Comparison of ENCODE assay signal across 9 cellular contexts in the genomic region with DNA sequence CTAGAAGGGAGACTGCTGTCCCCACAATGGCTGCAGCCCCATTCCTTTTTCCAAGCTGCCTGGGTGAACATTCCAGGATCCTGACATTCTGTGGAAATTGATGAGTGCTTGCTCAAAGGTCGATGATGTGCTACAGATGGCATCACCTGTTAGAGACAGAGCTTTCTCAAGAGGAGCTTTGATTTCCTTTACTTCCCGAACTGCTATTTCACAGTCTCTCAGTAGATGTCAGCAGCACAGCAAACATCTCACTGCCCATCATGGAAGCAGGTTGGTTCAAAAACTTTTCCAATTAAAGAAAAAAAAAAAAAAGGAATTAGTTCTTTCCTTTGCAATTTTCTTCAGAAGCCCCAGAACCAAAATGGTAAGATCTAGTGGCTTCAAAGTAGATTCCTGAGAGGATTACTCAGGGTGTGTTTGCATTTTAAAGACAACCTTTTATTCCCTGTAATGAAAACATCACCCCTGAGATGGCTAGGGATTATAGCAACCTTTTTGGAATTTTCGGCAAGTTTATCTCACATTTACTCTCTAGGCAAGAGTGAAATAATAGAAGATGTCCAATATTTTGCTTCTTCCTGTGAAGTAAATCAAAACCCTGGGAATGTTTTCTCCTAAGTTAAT.
A peak's percentile ranks its signal among the peaks of the same experiment; 100 is the strongest.
DNase-seq lines count a peak whose midpoint lies in the region; ATAC-seq, FAIRE-seq and TF ChIP-seq lines count a peak whose summit lies in the region.
"Had no signal": no experiment of that assay in that cellular context is flagged by ENCODE, and none has a peak within 500 bp of the region (broad histone marks: within the 10 kb centered on the region; RNA-seq: fewer than 3 reads in every experiment).

No MANE protein-coding gene starts in this region.

- no peak overlapping the region for H3K4me3 ChIP-seq in KMS-11 (IDR thresholded peaks at IDR 0.05; ENCODE audit: insufficient read depth, low read depth, low read length)
- H3K4me3 ChIP-seq in choroid plexus epithelial cell (ENCODE audit: low read depth, low read length), result no peak overlapping the region

- H3K79me2 ChIP-seq in KMS-11 (ENCODE audit: insufficient read depth, low read depth), result no peaks in the 10 kb centered on the region

- no peaks in the 10 kb centered on the region for H3K36me3 ChIP-seq in KMS-11 (ENCODE audit: insufficient read depth)

- no peaks in the 10 kb centered on the region for H3K4me1 ChIP-seq in KMS-11 (ENCODE audit: low read depth, poor library complexity, severe bottlenecking)

- H3K9ac ChIP-seq in KMS-11, result no peak overlapping the region

- no peak overlapping the region for H3K4me2 ChIP-seq in KMS-11

- no peak overlapping the region for H3K27ac ChIP-seq in KMS-11

- DNase-seq in D721Med (ENCODE audit: insufficient read length, low spot score), result no peak
- DNase-seq in choroid plexus epithelial cell (ENCODE audit: low read depth), result peak; percentile 76
- peak; percentile 77 for DNase-seq in medulla oblongata (ENCODE audit: extremely low spot score)
- DNase-seq in islet precursor cell, result no peak

- ATAC-seq in GM18511 (IDR thresholded peaks at IDR 0.05; ENCODE audit: unreplicated experiment) (no peak), HG03025 (IDR thresholded peaks at IDR 0.05; ENCODE audit: low FRiP score, unreplicated experiment) (no peak), HG02623 (IDR thresholded peaks at IDR 0.05; ENCODE audit: unreplicated experiment) (no peak)

- TF ChIP-seq CTCF in D721Med (IDR thresholded peaks at IDR 0.05; ENCODE audit: insufficient read depth, missing control alignments) (peak; percentile 42), KMS-11 (conservative IDR thresholded peaks at IDR 0.05; ENCODE audit: low read depth, low read length) (peak; percentile 48), choroid plexus epithelial cell (conservative IDR thresholded peaks at IDR 0.05; ENCODE audit: low read depth, low read length) (peak; percentile 77)

- H4K20me1 ChIP-seq in KMS-11 (ENCODE audit: insufficient read depth), result no peaks in the 10 kb centered on the region

- H3K27me3 ChIP-seq in KMS-11 (ENCODE audit: insufficient read depth, low read depth), result no peaks in the 10 kb centered on the region

- no peak for FAIRE-seq in D721Med (lab: Jason Lieb, UNC)
- FAIRE-seq: colon had no signal

- no peak overlapping the region for H2AFZ ChIP-seq in KMS-11 (ENCODE audit: low read depth)

Comparison
In these comparisons a context has a peak if more than half of its experiments do, and no peak if none do; other contexts are left out.
1. DNase-seq: peak in choroid plexus epithelial cell (single experiment) and medulla oblongata (single experiment); none in D721Med (single experiment) and islet precursor cell (single experiment).
2. Peak in every context shown above with its lines, with median percentiles within 50 percentile points of each other: CTCF ChIP-seq.